ENCODE assay signal across 21 cellular contexts in genomic region chr15:81529444-81529950, GRCh38.
"Had no signal": no experiment of that assay in that cellular context is flagged by ENCODE, and none has a peak within 500 bp of the region (broad histone marks: within the 10 kb centered on the region; RNA-seq: fewer than 3 reads in every experiment).

No MANE protein-coding gene starts in this region.

- H3K36me3 Mint-ChIP-seq: natural killer cell; stimulated activated effector memory CD8-positive, alpha-beta T cell treated with anti-CD3 and anti-CD28 coated beads, Interleukin-12 subunit alpha, Interleukin-12 subunit beta, amount 100 ng/mL, for 72 hours had no signal

- ATAC-seq: left colon; left ventricle myocardium superior; mucosa of descending colon; natural killer cell; stimulated activated effector memory CD8-positive, alpha-beta T cell treated with anti-CD3 and anti-CD28 coated beads, Interleukin-12 subunit alpha, Interleukin-12 subunit beta, amount 100 ng/mL, for 72 hours; stimulated activated naive CD8-positive, alpha-beta T cell treated with anti-CD3 and anti-CD28 coated beads, Interleukin-15, Interleukin-2, amounts not matched to agents 100 U/mL and 50 U/mL, for 24 hours had no signal

- H3K36me3 ChIP-seq: prostate gland, suprapubic skin, thyroid gland, upper lobe of left lung, uterus had no signal

- H3K27me3 ChIP-seq: suprapubic skin, thyroid gland, upper lobe of left lung, uterus had no signal

- H3K9me3 ChIP-seq: mucosa of descending colon, prostate gland, suprapubic skin, thyroid gland, upper lobe of left lung, uterus had no signal

- H3K9ac ChIP-seq: parathyroid adenoma had no signal

- H2AFZ ChIP-seq: parathyroid adenoma had no signal

- H3K9me3 Mint-ChIP-seq: natural killer cell; stimulated activated effector memory CD8-positive, alpha-beta T cell treated with anti-CD3 and anti-CD28 coated beads, Interleukin-12 subunit alpha, Interleukin-12 subunit beta, amount 100 ng/mL, for 72 hours had no signal

- DNase-seq: effector CD4-positive, alpha-beta T cell; head of caudate nucleus; hippocampal formation; left colon; left ventricle myocardium superior; mesenchymal stem cell; mucosa of descending colon; natural killer cell; occipital lobe; stimulated activated CD4-positive, alpha-beta T cell treated with anti-CD3 and anti-CD28 coated beads, Interleukin-4, amount 100 ng/mL, for 1 hour; stimulated activated CD8-positive, alpha-beta memory T cell treated with anti-CD3 and anti-CD28 coated beads, Interleukin-4, amount 100 ng/mL, for 48 hours; stimulated activated naive CD8-positive, alpha-beta T cell treated with anti-CD3 and anti-CD28 coated beads, Interleukin-15, Interleukin-2, amounts not matched to agents 100 U/mL and 50 U/mL, for 24 hours; thyroid gland; upper lobe of left lung; uterus had no signal

- H3K79me2 ChIP-seq: parathyroid adenoma had no signal

- H3K4me1 ChIP-seq: parathyroid adenoma, prostate gland, suprapubic skin, thyroid gland, upper lobe of left lung had no signal

- H3K27ac Mint-ChIP-seq: natural killer cell; stimulated activated effector memory CD8-positive, alpha-beta T cell treated with anti-CD3 and anti-CD28 coated beads, Interleukin-12 subunit alpha, Interleukin-12 subunit beta, amount 100 ng/mL, for 72 hours had no signal

- H3K27ac ChIP-seq: coronary artery, parathyroid adenoma, prostate gland, suprapubic skin, thyroid gland, upper lobe of left lung, uterus had no signal

- H3K4me1 Mint-ChIP-seq: natural killer cell; stimulated activated effector memory CD8-positive, alpha-beta T cell treated with anti-CD3 and anti-CD28 coated beads, Interleukin-12 subunit alpha, Interleukin-12 subunit beta, amount 100 ng/mL, for 72 hours had no signal

- H3K4me3 Mint-ChIP-seq: natural killer cell; stimulated activated effector memory CD8-positive, alpha-beta T cell treated with anti-CD3 and anti-CD28 coated beads, Interleukin-12 subunit alpha, Interleukin-12 subunit beta, amount 100 ng/mL, for 72 hours had no signal

- H3K4me3 ChIP-seq: coronary artery, lung, mucosa of descending colon, prostate gland, suprapubic skin, thyroid gland, upper lobe of left lung, uterus had no signal
